Comparison of ENCODE assay signal across 1 cellular context in the genomic region with DNA sequence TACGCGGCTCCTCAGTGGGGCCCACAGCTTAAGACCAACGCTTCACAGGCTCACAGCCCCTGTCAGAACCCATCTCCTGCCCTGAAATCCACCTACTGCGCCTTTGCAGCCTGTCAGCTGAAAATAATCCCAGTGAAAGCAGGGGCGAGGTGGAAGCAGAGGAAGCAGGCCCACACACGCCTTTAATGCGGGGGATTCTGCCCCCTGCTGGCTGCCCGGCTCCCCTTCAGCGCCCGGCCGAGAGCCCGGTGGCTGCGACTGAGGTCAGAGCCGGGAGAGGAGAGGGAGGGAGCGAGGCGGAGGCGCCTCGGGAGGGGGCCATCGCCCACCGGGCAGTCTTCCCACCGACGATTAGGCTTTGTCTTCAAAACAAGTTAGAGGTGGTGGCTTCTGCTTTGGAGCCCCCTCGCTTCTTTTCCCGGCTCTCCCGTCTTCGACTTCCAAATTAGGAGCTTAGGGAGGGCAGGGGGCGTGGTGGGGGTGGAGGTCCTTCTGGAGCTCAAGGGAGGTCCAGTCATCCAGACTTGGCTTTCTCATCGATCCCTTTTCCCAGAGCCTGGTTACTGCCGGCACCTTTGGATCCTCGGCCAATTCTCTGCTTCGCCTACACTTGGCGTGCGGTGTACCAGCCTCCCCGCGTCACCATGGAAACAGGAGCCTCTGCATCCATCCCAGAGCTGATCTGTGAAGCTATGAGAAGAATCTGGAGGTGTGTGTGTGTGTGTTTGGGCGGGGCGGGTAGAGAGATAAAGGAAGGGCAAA.
TF ChIP-seq lines count a peak whose summit lies in the region.

No MANE protein-coding gene starts in this region.

TF ChIP-seq in HCT116, 20 proteins besides CTCF, POLR2A, EP300 and RAD21 (continued from another document):
- TF ChIP-seq, protein P1, sequence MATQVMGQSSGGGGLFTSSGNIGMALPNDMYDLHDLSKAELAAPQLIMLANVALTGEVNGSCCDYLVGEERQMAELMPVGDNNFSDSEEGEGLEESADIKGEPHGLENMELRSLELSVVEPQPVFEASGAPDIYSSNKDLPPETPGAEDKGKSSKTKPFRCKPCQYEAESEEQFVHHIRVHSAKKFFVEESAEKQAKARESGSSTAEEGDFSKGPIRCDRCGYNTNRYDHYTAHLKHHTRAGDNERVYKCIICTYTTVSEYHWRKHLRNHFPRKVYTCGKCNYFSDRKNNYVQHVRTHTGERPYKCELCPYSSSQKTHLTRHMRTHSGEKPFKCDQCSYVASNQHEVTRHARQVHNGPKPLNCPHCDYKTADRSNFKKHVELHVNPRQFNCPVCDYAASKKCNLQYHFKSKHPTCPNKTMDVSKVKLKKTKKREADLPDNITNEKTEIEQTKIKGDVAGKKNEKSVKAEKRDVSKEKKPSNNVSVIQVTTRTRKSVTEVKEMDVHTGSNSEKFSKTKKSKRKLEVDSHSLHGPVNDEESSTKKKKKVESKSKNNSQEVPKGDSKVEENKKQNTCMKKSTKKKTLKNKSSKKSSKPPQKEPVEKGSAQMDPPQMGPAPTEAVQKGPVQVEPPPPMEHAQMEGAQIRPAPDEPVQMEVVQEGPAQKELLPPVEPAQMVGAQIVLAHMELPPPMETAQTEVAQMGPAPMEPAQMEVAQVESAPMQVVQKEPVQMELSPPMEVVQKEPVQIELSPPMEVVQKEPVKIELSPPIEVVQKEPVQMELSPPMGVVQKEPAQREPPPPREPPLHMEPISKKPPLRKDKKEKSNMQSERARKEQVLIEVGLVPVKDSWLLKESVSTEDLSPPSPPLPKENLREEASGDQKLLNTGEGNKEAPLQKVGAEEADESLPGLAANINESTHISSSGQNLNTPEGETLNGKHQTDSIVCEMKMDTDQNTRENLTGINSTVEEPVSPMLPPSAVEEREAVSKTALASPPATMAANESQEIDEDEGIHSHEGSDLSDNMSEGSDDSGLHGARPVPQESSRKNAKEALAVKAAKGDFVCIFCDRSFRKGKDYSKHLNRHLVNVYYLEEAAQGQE (IDR thresholded peaks at IDR 0.05; ENCODE audit: low read depth), result no peak
- TF ChIP-seq JUND (IDR thresholded peaks at IDR 0.05) (no peak), TCF7L2 (IDR thresholded peaks at IDR 0.05; ENCODE audit: borderline replicate concordance, extremely low read depth, insufficient read depth, insufficient read length) (no peak)
